1 cellular context compared by ENCODE assay signal in genomic region chr3:147807773-147808172, GRCh38.
TF ChIP-seq lines count a peak whose summit lies in the region.

No MANE protein-coding gene starts in this region.

TF ChIP-seq in GM23338, 12 proteins besides CTCF, POLR2A, EP300 and RAD21 (continued from another document):
- TF ChIP-seq ZNF462 (CRISPR knock-in tag; IDR thresholded peaks at IDR 0.05) (no peak), ETS1 (IDR thresholded peaks at IDR 0.05) (no peak), JUNB (IDR thresholded peaks at IDR 0.05; ENCODE audit: unreplicated experiment) (no peak), EZH2 (IDR thresholded peaks at IDR 0.05; ENCODE audit: low read depth, unreplicated experiment) (no peak), NANOG (IDR thresholded peaks at IDR 0.05; ENCODE audit: borderline replicate concordance) (no peak), ZNF331 (CRISPR knock-in tag; IDR thresholded peaks at IDR 0.05; ENCODE audit: low read depth) (no peak)
